30 cellular contexts compared by ENCODE assay signal in the genomic region with DNA sequence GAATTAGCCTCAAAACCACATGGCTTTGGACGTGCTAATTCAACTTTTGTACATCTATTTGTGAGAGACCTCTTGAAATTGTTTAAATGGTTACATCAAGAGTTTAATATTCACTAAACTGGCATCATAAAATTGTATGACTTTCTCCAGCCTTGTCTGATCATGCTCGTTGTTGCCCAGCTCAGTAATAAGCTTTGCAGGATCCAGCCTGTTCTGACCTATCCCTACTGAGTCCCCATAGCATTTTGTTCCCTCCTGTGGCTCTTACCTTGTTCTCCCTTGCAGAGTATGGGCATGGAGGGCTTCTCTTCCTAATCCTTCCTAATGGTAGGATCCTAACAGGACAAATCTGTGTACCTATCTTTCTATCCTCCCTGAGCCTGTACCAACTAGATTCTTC.
"Had no signal": no experiment of that assay in that cellular context is flagged by ENCODE, and none has a peak within 500 bp of the region (broad histone marks: within the 10 kb centered on the region; RNA-seq: fewer than 3 reads in every experiment).

No MANE protein-coding gene starts in this region.

- H3K9me3 ChIP-seq: colonic mucosa, gastroesophageal sphincter, pancreas, psoas muscle, sigmoid colon, stomach, tibial artery, upper lobe of right lung had no signal

- H3K4me3 ChIP-seq: colonic mucosa, gastroesophageal sphincter, pancreas, psoas muscle, sigmoid colon, stomach, tibial artery, upper lobe of right lung had no signal

- FAIRE-seq: endometrium, kidney, pancreas, small intestine had no signal

- H3K27me3 ChIP-seq: colonic mucosa, gastroesophageal sphincter, pancreas, sigmoid colon, stomach, tibial artery, upper lobe of right lung had no signal

- H3K4me3 Mint-ChIP-seq: immature natural killer cell; stimulated activated naive B cell treated with anti-CD40 and anti-IgM and Interleukin-4, amounts not matched to agents 10 μg/mL and 1 μg/mL and 100 μg/mL, for 72 hours had no signal

- H3K4me1 ChIP-seq: colonic mucosa, psoas muscle had no signal

- H3K27me3 Mint-ChIP-seq: naive thymus-derived CD4-positive, alpha-beta T cell; stimulated activated naive B cell treated with anti-CD40 and anti-IgM and Interleukin-4, amounts not matched to agents 10 μg/mL and 1 μg/mL and 100 μg/mL, for 72 hours had no signal

- H3K27ac Mint-ChIP-seq: activated T-helper 2 cell treated with anti-CD3 and anti-CD28 coated beads, Interferon-gamma antibody, Interleukin-2, Interleukin-4, amounts not matched to agents 10 μg/mL and 5 μg/mL and 100 μg/mL, durations not matched to agents 14 hours and 24 hours and 36 hours; stimulated activated naive B cell treated with anti-CD40 and anti-IgM and Interleukin-4, amounts not matched to agents 10 μg/mL and 1 μg/mL and 100 μg/mL, for 72 hours had no signal

- H3K9me3 Mint-ChIP-seq: activated T-helper 2 cell treated with anti-CD3 and anti-CD28 coated beads, Interferon-gamma antibody, Interleukin-2, Interleukin-4, amounts not matched to agents 10 μg/mL and 5 μg/mL and 100 μg/mL, durations not matched to agents 14 hours and 24 hours and 36 hours; immature natural killer cell; naive thymus-derived CD4-positive, alpha-beta T cell; stimulated activated naive B cell treated with anti-CD40 and anti-IgM and Interleukin-4, amounts not matched to agents 10 μg/mL and 1 μg/mL and 100 μg/mL, for 72 hours had no signal

- DNase-seq: activated CD4-positive, alpha-beta T cell treated with anti-CD3 and anti-CD28 coated beads for 4 hours; activated CD4-positive, alpha-beta T cell treated with anti-CD3 and anti-CD28 coated beads, Interleukin-2, amount 50 U/mL, for 4 hours; activated CD8-positive, alpha-beta memory T cell treated with anti-CD3 and anti-CD28 coated beads, Interleukin-2, amount 50 U/mL, for 4 hours; activated naive CD4-positive, alpha-beta T cell treated with Interleukin-2 at 50 U/mL for 16 hours; activated T-cell treated with anti-CD3 and anti-CD28 coated beads, Interleukin-2, amount 50 U/mL, for 1 hour; cerebellar nuclear complex; colonic mucosa; effector CD8-positive, alpha-beta T cell; erythroblast; hippocampal formation; immature natural killer cell; kidney; left colon; midbrain; naive thymus-derived CD4-positive, alpha-beta T cell; pancreas; psoas muscle; sigmoid colon; small intestine; stimulated activated CD4-positive, alpha-beta T cell treated with anti-CD3 and anti-CD28 coated beads, Interleukin-1b, Interleukin-23, amount 100 ng/mL, for 48 hours; stimulated activated CD4-positive, alpha-beta T cell treated with anti-CD3 and anti-CD28 coated beads, Interleukin-4, amount 100 ng/mL, for 4 hours; stimulated activated CD8-positive, alpha-beta memory T cell treated with anti-CD3 and anti-CD28 coated beads, Interleukin-4, amount 100 ng/mL, for 48 hours; stimulated activated naive B cell treated with anti-CD40 and anti-IgM and Interleukin-4, amounts not matched to agents 10 μg/mL and 1 μg/mL and 100 μg/mL, for 72 hours; stomach; T-helper 1 cell; tibial artery; upper lobe of right lung had no signal

- H3K27ac ChIP-seq: colonic mucosa, gastroesophageal sphincter, pancreas, psoas muscle, sigmoid colon, stomach, tibial artery, upper lobe of right lung had no signal

- ATAC-seq: gastroesophageal sphincter; left colon; naive thymus-derived CD4-positive, alpha-beta T cell; pancreas; psoas muscle; stimulated activated naive B cell treated with anti-CD40 and anti-IgM and Interleukin-4, amounts not matched to agents 10 μg/mL and 1 μg/mL and 100 μg/mL, for 72 hours; upper lobe of right lung had no signal
